ENCODE assay signal across 8 cellular contexts in the genomic region with DNA sequence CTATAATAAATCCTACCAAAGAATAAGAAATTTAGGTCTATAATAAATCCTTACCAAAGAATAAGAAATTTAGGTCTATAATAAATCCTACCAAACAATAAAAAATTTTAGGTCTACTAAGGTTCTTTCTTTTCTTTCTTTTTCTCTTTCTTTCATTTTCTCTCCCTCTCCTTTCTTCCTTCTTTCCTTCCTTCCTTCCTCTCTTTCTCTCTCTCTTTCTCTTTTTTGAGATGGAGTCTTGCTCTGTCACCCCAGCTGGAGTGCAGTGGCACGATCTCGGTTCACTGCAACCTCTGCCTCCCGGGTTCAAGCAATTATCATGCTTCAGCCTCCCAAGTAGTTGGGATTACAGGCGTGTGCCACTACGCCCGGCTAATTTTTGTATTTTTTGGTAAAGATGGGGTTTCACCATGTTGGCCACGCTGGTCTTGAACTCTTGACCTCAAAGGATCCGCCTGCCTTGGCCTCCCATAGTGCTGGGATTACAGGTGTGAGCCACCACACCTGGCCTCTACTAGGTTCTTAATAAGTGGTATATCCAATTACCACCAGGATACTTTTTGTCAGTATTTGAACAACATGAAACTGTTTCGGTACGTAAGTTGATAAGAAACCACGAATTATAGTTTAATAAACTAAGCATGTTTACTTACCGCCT. TPM values are rescaled to one million over a fixed set of nuclear protein-coding genes. Genes with fewer than 3 reads are reported as not detected.
DNase-seq lines count a peak whose midpoint lies in the region; ATAC-seq and TF ChIP-seq lines count a peak whose summit lies in the region.
"Not testable (repeated sequence)": the region's sequence is repeated elsewhere in the genome, so short reads cannot be mapped to it uniquely, and the experiment has no call there.

No MANE protein-coding gene starts in this region.

- peak overlapping the region; percentile 99 to 100 (median 99) for H3K27ac Mint-ChIP-seq in CD14-positive monocyte
- H3K27ac Mint-ChIP-seq in T-helper 2 cell treated with Interferon-gamma antibody and Interleukin-4, amounts not matched to agents 5 μg/mL and 100 μg/mL, for 36 hours: peak overlapping the region; percentile 93
- H3K27ac Mint-ChIP-seq in activated T-helper 2 cell treated with anti-CD3 and anti-CD28 coated beads, Interferon-gamma antibody, Interleukin-2, Interleukin-4, amounts not matched to agents 10 μg/mL and 5 μg/mL and 100 μg/mL, durations not matched to agents 14 hours and 24 hours and 36 hours: peak overlapping the region; percentile 91
- H3K27ac Mint-ChIP-seq in central memory CD8-positive, alpha-beta T cell (ENCODE audit: low read depth): peak overlapping the region; percentile 66
- H3K27ac Mint-ChIP-seq in natural killer cell treated with Interleukin-12 subunit alpha and Interleukin-12 subunit beta and Interleukin-15 and Interleukin-18, amount 100 ng/mL, for 72 hours: peak overlapping the region; percentile 96 to 99
- H3K27ac Mint-ChIP-seq in stimulated activated naive CD8-positive, alpha-beta T cell treated with anti-CD3 and anti-CD28 coated beads, Interleukin-15, amount 100 ng/mL, for 72 hours: peak overlapping the region; percentile 90 to 95

- H3K9me3 Mint-ChIP-seq in CD14-positive monocyte: peaks cover 2 to 22% (median 11%) of the 10 kb centered on the region in 7 donors
- peaks cover 22% of the 10 kb centered on the region for H3K9me3 Mint-ChIP-seq in T-helper 2 cell treated with Interferon-gamma antibody and Interleukin-4, amounts not matched to agents 5 μg/mL and 100 μg/mL, for 36 hours
- peaks cover 27% of the 10 kb centered on the region for H3K9me3 Mint-ChIP-seq in activated T-helper 2 cell treated with anti-CD3 and anti-CD28 coated beads, Interferon-gamma antibody, Interleukin-2, Interleukin-4, amounts not matched to agents 10 μg/mL and 5 μg/mL and 100 μg/mL, durations not matched to agents 14 hours and 24 hours and 36 hours
- H3K9me3 Mint-ChIP-seq in central memory CD8-positive, alpha-beta T cell; natural killer cell treated with Interleukin-12 subunit alpha and Interleukin-12 subunit beta and Interleukin-15 and Interleukin-18, amount 100 ng/mL, for 72 hours: not testable (repeated sequence)
- H3K9me3 Mint-ChIP-seq in stimulated activated naive CD8-positive, alpha-beta T cell treated with anti-CD3 and anti-CD28 coated beads, Interleukin-15, amount 100 ng/mL, for 72 hours: peaks cover 15% of the 10 kb centered on the region in 2 donors

- H3K4me3 Mint-ChIP-seq in CD14-positive monocyte: peak overlapping the region; percentile 79 to 86
- peak overlapping the region; percentile 83 for H3K4me3 Mint-ChIP-seq in T-helper 2 cell treated with Interferon-gamma antibody and Interleukin-4, amounts not matched to agents 5 μg/mL and 100 μg/mL, for 36 hours
- H3K4me3 Mint-ChIP-seq in activated T-helper 2 cell treated with anti-CD3 and anti-CD28 coated beads, Interferon-gamma antibody, Interleukin-2, Interleukin-4, amounts not matched to agents 10 μg/mL and 5 μg/mL and 100 μg/mL, durations not matched to agents 14 hours and 24 hours and 36 hours (ENCODE audit: low read depth): peak overlapping the region; percentile 68
- H3K4me3 Mint-ChIP-seq in central memory CD8-positive, alpha-beta T cell: peak overlapping the region; percentile 49
- peak overlapping the region; percentile 95 for H3K4me3 Mint-ChIP-seq in natural killer cell treated with Interleukin-12 subunit alpha and Interleukin-12 subunit beta and Interleukin-15 and Interleukin-18, amount 100 ng/mL, for 72 hours
- H3K4me3 Mint-ChIP-seq in stimulated activated naive CD8-positive, alpha-beta T cell treated with anti-CD3 and anti-CD28 coated beads, Interleukin-15, amount 100 ng/mL, for 72 hours: peak overlapping the region; percentile 68 to 77

- peaks cover 18 to 26% of the 10 kb centered on the region in 2 donors for H3K36me3 Mint-ChIP-seq in CD14-positive monocyte
- peaks cover 35% of the 10 kb centered on the region for H3K36me3 Mint-ChIP-seq in T-helper 2 cell treated with Interferon-gamma antibody and Interleukin-4, amounts not matched to agents 5 μg/mL and 100 μg/mL, for 36 hours (ENCODE audit: low read depth)
- peaks cover 49% of the 10 kb centered on the region for H3K36me3 Mint-ChIP-seq in activated T-helper 2 cell treated with anti-CD3 and anti-CD28 coated beads, Interferon-gamma antibody, Interleukin-2, Interleukin-4, amounts not matched to agents 10 μg/mL and 5 μg/mL and 100 μg/mL, durations not matched to agents 14 hours and 24 hours and 36 hours (ENCODE audit: low read depth)
- not testable (repeated sequence) for H3K36me3 Mint-ChIP-seq in central memory CD8-positive, alpha-beta T cell (ENCODE audit: insufficient read depth)
- peaks cover 24% of the 10 kb centered on the region for H3K36me3 Mint-ChIP-seq in natural killer cell treated with Interleukin-12 subunit alpha and Interleukin-12 subunit beta and Interleukin-15 and Interleukin-18, amount 100 ng/mL, for 72 hours

- peaks cover 38% of the 10 kb centered on the region for H3K4me1 Mint-ChIP-seq in CD14-positive monocyte
- H3K4me1 Mint-ChIP-seq in T-helper 2 cell treated with Interferon-gamma antibody and Interleukin-4, amounts not matched to agents 5 μg/mL and 100 μg/mL, for 36 hours (ENCODE audit: low read depth): peaks cover 25% of the 10 kb centered on the region
- peaks cover 37% of the 10 kb centered on the region for H3K4me1 Mint-ChIP-seq in activated T-helper 2 cell treated with anti-CD3 and anti-CD28 coated beads, Interferon-gamma antibody, Interleukin-2, Interleukin-4, amounts not matched to agents 10 μg/mL and 5 μg/mL and 100 μg/mL, durations not matched to agents 14 hours and 24 hours and 36 hours (ENCODE audit: low read depth)
- peaks cover 11% of the 10 kb centered on the region for H3K4me1 Mint-ChIP-seq in central memory CD8-positive, alpha-beta T cell
- H3K4me1 Mint-ChIP-seq in natural killer cell treated with Interleukin-12 subunit alpha and Interleukin-12 subunit beta and Interleukin-15 and Interleukin-18, amount 100 ng/mL, for 72 hours (ENCODE audit: low read depth in 2 of 2): peaks cover 32 to 48% of the 10 kb centered on the region in 2 donors
- peaks cover 44% of the 10 kb centered on the region for H3K4me1 Mint-ChIP-seq in stimulated activated naive CD8-positive, alpha-beta T cell treated with anti-CD3 and anti-CD28 coated beads, Interleukin-15, amount 100 ng/mL, for 72 hours

- ATAC-seq in central memory CD8-positive, alpha-beta T cell (replicated peaks; ENCODE audit: extremely low read depth, poor library complexity, severe bottlenecking); left lobe of liver; natural killer cell treated with Interleukin-12 subunit alpha and Interleukin-12 subunit beta and Interleukin-15 and Interleukin-18, amount 100 ng/mL, for 72 hours; stimulated activated naive CD8-positive, alpha-beta T cell treated with anti-CD3 and anti-CD28 coated beads, Interleukin-15, amount 100 ng/mL, for 72 hours: not testable (repeated sequence)

- H3K9me3 ChIP-seq in KOPT-K1 (ENCODE audit: insufficient read depth, low read length, poor library complexity, severe bottlenecking): peaks cover 35% of the 10 kb centered on the region

- DNase-seq in CD14-positive monocyte (ENCODE audit: low spot score); T-helper 2 cell treated with Interferon-gamma antibody and Interleukin-4, amounts not matched to agents 5 μg/mL and 100 μg/mL, for 36 hours (ENCODE audit: low spot score); activated T-helper 2 cell treated with anti-CD3 and anti-CD28 coated beads, Interferon-gamma antibody, Interleukin-2, Interleukin-4, amounts not matched to agents 10 μg/mL and 5 μg/mL and 100 μg/mL, durations not matched to agents 14 hours and 24 hours and 36 hours (ENCODE audit: low spot score); central memory CD8-positive, alpha-beta T cell (ENCODE audit: low spot score in 2 of 2); stimulated activated naive CD8-positive, alpha-beta T cell treated with anti-CD3 and anti-CD28 coated beads, Interleukin-15, amount 100 ng/mL, for 72 hours: not testable (repeated sequence)
- peak; percentile 39 for DNase-seq in left lobe of liver (ENCODE audit: low spot score)
- peak; percentile 8 for DNase-seq in natural killer cell treated with Interleukin-12 subunit alpha and Interleukin-12 subunit beta and Interleukin-15 and Interleukin-18, amount 100 ng/mL, for 72 hours (ENCODE audit: low spot score)

- not testable (repeated sequence) for TF ChIP-seq CTCF in CD14-positive monocyte (IDR thresholded peaks at IDR 0.05)

- intact Hi-C loops in CD14-positive monocyte (cut with micrococcal nuclease): not testable (repeated sequence)
- intact Hi-C loops in activated T-helper 2 cell treated with anti-CD3 and anti-CD28 coated beads, Interferon-gamma antibody, Interleukin-2, Interleukin-4, amounts not matched to agents 10 μg/mL and 5 μg/mL and 100 μg/mL, durations not matched to agents 14 hours and 24 hours and 36 hours (cut with micrococcal nuclease): loop anchor here (10.0 kb wide), 1 partner anchor 63 kb away; no protein-coding TSS in a partner anchor

- peak overlapping the region; percentile 55 for H3K27ac ChIP-seq in KOPT-K1 (ENCODE audit: low read depth, low read length, poor library complexity, severe bottlenecking)

- not testable (repeated sequence) for H3K27me3 Mint-ChIP-seq in CD14-positive monocyte (ENCODE audit: low read depth in 3 of 3); T-helper 2 cell treated with Interferon-gamma antibody and Interleukin-4, amounts not matched to agents 5 μg/mL and 100 μg/mL, for 36 hours (ENCODE audit: low read depth); activated T-helper 2 cell treated with anti-CD3 and anti-CD28 coated beads, Interferon-gamma antibody, Interleukin-2, Interleukin-4, amounts not matched to agents 10 μg/mL and 5 μg/mL and 100 μg/mL, durations not matched to agents 14 hours and 24 hours and 36 hours (ENCODE audit: low read depth); central memory CD8-positive, alpha-beta T cell; natural killer cell treated with Interleukin-12 subunit alpha and Interleukin-12 subunit beta and Interleukin-15 and Interleukin-18, amount 100 ng/mL, for 72 hours; stimulated activated naive CD8-positive, alpha-beta T cell treated with anti-CD3 and anti-CD28 coated beads, Interleukin-15, amount 100 ng/mL, for 72 hours

- peaks cover 20% of the 10 kb centered on the region for H3K36me3 ChIP-seq in KOPT-K1 (ENCODE audit: insufficient read depth, low read length)

RNA-seq across cellular contexts. Expression of a gene that starts 31.5 kb away (rescaled TPM):
- polyA plus RNA-seq in CD14-positive monocyte: 10 to 100 TPM; 13.1 to 29.8 TPM
- total RNA-seq in activated T-helper 2 cell treated with anti-CD3 and anti-CD28 coated beads, Interferon-gamma antibody, Interleukin-2, Interleukin-4, amounts not matched to agents 10 μg/mL and 5 μg/mL and 100 μg/mL, durations not matched to agents 14 hours and 24 hours and 36 hours: 71.0 and 74.7 TPM in 2 replicates
- total RNA-seq in left lobe of liver: 4.7 TPM
- total RNA-seq in natural killer cell treated with Interleukin-12 subunit alpha and Interleukin-12 subunit beta and Interleukin-15 and Interleukin-18, amount 100 ng/mL, for 72 hours: 100 to 1,000 TPM; 179 to 208 TPM

Comparison
In these comparisons a context has a peak if more than half of its experiments do, and no peak if none do; other contexts are left out.
1. RNA of a gene that starts 31.5 kb away (total RNA-seq): 179 to 208 TPM in natural killer cell treated with Interleukin-12 subunit alpha and Interleukin-12 subunit beta and Interleukin-15 and Interleukin-18, amount 100 ng/mL, for 72 hours and 71.0 to 74.7 TPM in activated T-helper 2 cell treated with anti-CD3 and anti-CD28 coated beads, Interferon-gamma antibody, Interleukin-2, Interleukin-4, amounts not matched to agents 10 μg/mL and 5 μg/mL and 100 μg/mL, durations not matched to agents 14 hours and 24 hours and 36 hours; 4.7 TPM in left lobe of liver (single experiment); every median in the first group is over 10 times any median in the second.
2. Peak in every context shown above with its lines, with median percentiles within 50 percentile points of each other: H3K27ac Mint-ChIP-seq and H3K4me3 Mint-ChIP-seq.